In genomic region chr10:79347226-79347893, GRCh38 we compare ENCODE assay signal across 8 cellular contexts. TPM values are rescaled to one million over a fixed set of nuclear protein-coding genes. Genes with fewer than 3 reads are reported as not detected.
DNase-seq lines count a peak whose midpoint lies in the region; ATAC-seq and TF ChIP-seq lines count a peak whose summit lies in the region.

Gene PPIF, plus strand, starts transcription at chr10:79347469. Its CDS starts 80 bp downstream, at chr10:79347549.

- H3K4me1 ChIP-seq in parathyroid adenoma (peaks cover 32% of the 10 kb centered on the region), tibial artery (peaks cover 0 to 25% (median 17%) of the 10 kb centered on the region in 4 donors)

- peak within 1 kb of the TSS; percentile 77 for H2AFZ ChIP-seq in parathyroid adenoma

- H3K27me3 Mint-ChIP-seq in activated naive CD8-positive, alpha-beta T cell treated with anti-CD3 and anti-CD28 coated beads, Interleukin-2, amount 50 U/mL, for 24 hours = no peaks in the 10 kb centered on the region

- ATAC-seq in HG02588 (IDR thresholded peaks at IDR 0.05; ENCODE audit: unreplicated experiment) = peak; percentile 79
- peak; percentile 92 for ATAC-seq in activated naive CD8-positive, alpha-beta T cell treated with anti-CD3 and anti-CD28 coated beads, Interleukin-2, amount 50 U/mL, for 24 hours
- peak; percentile 96 for ATAC-seq in Right ventricle myocardium superior (ENCODE audit: poor library complexity)

- H3K27me3 ChIP-seq in parathyroid adenoma (ENCODE audit: control insufficient read depth, insufficient read depth, low read length) (no peaks in the 10 kb centered on the region), tibial artery (no peaks in the 10 kb centered on the region)

- no peaks in the 10 kb centered on the region for H3K9me3 Mint-ChIP-seq in activated naive CD8-positive, alpha-beta T cell treated with anti-CD3 and anti-CD28 coated beads, Interleukin-2, amount 50 U/mL, for 24 hours

- DNase-seq in NCI-H1048 (lab: John Stamatoyannopoulos, UW) = peak; percentile 76
- DNase-seq in SW480 (ENCODE audit: low spot score) = peak; percentile 83
- DNase-seq in activated naive CD8-positive, alpha-beta T cell treated with anti-CD3 and anti-CD28 coated beads, Interleukin-2, amount 50 U/mL, for 24 hours = peak; percentile 96
- peak; percentile 98 for DNase-seq in Right ventricle myocardium superior
- peak; percentile 92 to 96 for DNase-seq in tibial artery

- peaks cover 31% of the 10 kb centered on the region for H3K4me1 Mint-ChIP-seq in activated naive CD8-positive, alpha-beta T cell treated with anti-CD3 and anti-CD28 coated beads, Interleukin-2, amount 50 U/mL, for 24 hours

- H3K36me3 Mint-ChIP-seq in activated naive CD8-positive, alpha-beta T cell treated with anti-CD3 and anti-CD28 coated beads, Interleukin-2, amount 50 U/mL, for 24 hours (ENCODE audit: low read depth) = peaks cover 40% of the 10 kb centered on the region

- peak within 1 kb of the TSS; percentile 30 for H3K9ac ChIP-seq in parathyroid adenoma

- H3K79me2 ChIP-seq in parathyroid adenoma = no peaks in the 10 kb centered on the region

- H3K4me3 ChIP-seq in parathyroid adenoma (ENCODE audit: low read depth, low read length) (peak within 1 kb of the TSS; percentile 69), tibial artery (peak within 1 kb of the TSS; percentile 69 to 89)

- TF ChIP-seq CTCF in GM12872 (IDR thresholded peaks at IDR 0.05; ENCODE audit: insufficient read depth, low read depth, low read length) (peak; percentile 84), parathyroid adenoma (IDR thresholded peaks at IDR 0.05) (peak; percentile 98), tibial artery (IDR thresholded peaks at IDR 0.05) (peak; percentile 98 to 99)

- H3K36me3 ChIP-seq in parathyroid adenoma (ENCODE audit: control insufficient read depth, insufficient read depth, low read length) = no peaks in the 10 kb centered on the region
- H3K36me3 ChIP-seq in tibial artery = peaks cover 9 to 33% (median 31%) of the 10 kb centered on the region in 3 donors

- peak within 1 kb of the TSS; percentile 88 for H3K4me3 Mint-ChIP-seq in activated naive CD8-positive, alpha-beta T cell treated with anti-CD3 and anti-CD28 coated beads, Interleukin-2, amount 50 U/mL, for 24 hours

- H3K27ac ChIP-seq in parathyroid adenoma = peak within 1 kb of the TSS; percentile 71
- peak within 1 kb of the TSS; percentile 74 to 85 for H3K27ac ChIP-seq in tibial artery

- H3K27ac Mint-ChIP-seq in activated naive CD8-positive, alpha-beta T cell treated with anti-CD3 and anti-CD28 coated beads, Interleukin-2, amount 50 U/mL, for 24 hours = peak within 1 kb of the TSS; percentile 91

- intact Hi-C loops in Right ventricle myocardium superior (cut with DNase I) = no loop called here
- intact Hi-C loops in tibial artery (cut with DNase I; ENCODE audit: low total_unique reads) = no loop called here

- H3K9me3 ChIP-seq in parathyroid adenoma (ENCODE audit: control insufficient read depth, low read length) (no peaks in the 10 kb centered on the region), tibial artery (no peaks in the 10 kb centered on the region)

- H3K4me2 ChIP-seq in parathyroid adenoma (ENCODE audit: low read length) = peak within 1 kb of the TSS; percentile 94

RNA-seq across cellular contexts. Expression of gene PPIF, which starts in this region (rescaled TPM):
- total RNA-seq in Right ventricle myocardium superior = 146 TPM

Comparison
In these comparisons a context has a peak if more than half of its experiments do, and no peak if none do; other contexts are left out.
1. Peak in every context shown above with its lines: DNase-seq, ATAC-seq, H3K4me3 ChIP-seq and H3K27ac ChIP-seq.